Comparison of ENCODE assay signal across 1 cellular context in genomic region chr4:646460-646859, GRCh38.
TF ChIP-seq lines count a peak whose summit lies in the region.

No MANE protein-coding gene starts in this region.

TF ChIP-seq in K562, 482 proteins besides CTCF, POLR2A, EP300 and RAD21 (continues in another document):
- no peak for TF ChIP-seq ARID4B (CRISPR knock-in tag; IDR thresholded peaks at IDR 0.05)
- TF ChIP-seq DMBX1 (CRISPR knock-in tag; IDR thresholded peaks at IDR 0.05; ENCODE audit: borderline replicate concordance), result no peak
- TF ChIP-seq MCM7 (IDR thresholded peaks at IDR 0.05), result no peak
- TF ChIP-seq PATZ1 (CRISPR knock-in tag; IDR thresholded peaks at IDR 0.05; ENCODE audit: borderline replicate concordance), result no peak
- no peak for TF ChIP-seq EHMT2 (IDR thresholded peaks at IDR 0.05)
- no peak for TF ChIP-seq TFE3 (CRISPR knock-in tag; IDR thresholded peaks at IDR 0.05)
- no peak for TF ChIP-seq PML (IDR thresholded peaks at IDR 0.05; ENCODE audit: low read length)
- TF ChIP-seq HINFP (tag; conservative IDR thresholded peaks at IDR 0.05; ENCODE audit: low read depth), result no peak
- no peak for TF ChIP-seq NFE2L1 (tag; IDR thresholded peaks at IDR 0.05; ENCODE audit: borderline replicate concordance, low read depth)
- no peak for TF ChIP-seq KLF10 (CRISPR knock-in tag; IDR thresholded peaks at IDR 0.05)
- TF ChIP-seq ZNF124 (CRISPR knock-in tag; IDR thresholded peaks at IDR 0.05), result no peak
- peak; percentile 63; the same call in 1 of the 2 replicates for TF ChIP-seq ZBTB40 (IDR thresholded peaks at IDR 0.05)
- TF ChIP-seq ZBTB40 (CRISPR knock-in tag; IDR thresholded peaks at IDR 0.05), result no peak
- TF ChIP-seq MEF2D (tag; conservative IDR thresholded peaks at IDR 0.05; ENCODE audit: low read depth), result no peak
- TF ChIP-seq POLR3G (IDR thresholded peaks at IDR 0.05; ENCODE audit: extremely low read depth, insufficient read length, insufficient replicate concordance), result no peak
- no peak for TF ChIP-seq ARID3A (IDR thresholded peaks at IDR 0.05; ENCODE audit: borderline replicate concordance, low read depth, low read length)
- no peak for TF ChIP-seq POLR2B (IDR thresholded peaks at IDR 0.05; ENCODE audit: low read depth, partially characterized antibody)
- no peak for TF ChIP-seq GABPB2 (CRISPR knock-in tag; conservative IDR thresholded peaks at IDR 0.05)
- 0 out of 2 replicates have a peak, but pooled peaks have one; percentile 45 for TF ChIP-seq MYC (IDR thresholded peaks at IDR 0.05; ENCODE audit: low read depth, low read length)
- TF ChIP-seq MYC (CRISPR knock-in tag; IDR thresholded peaks at IDR 0.05; ENCODE audit: borderline replicate concordance, low read depth), result no peak
- no peak for TF ChIP-seq MCM3 (IDR thresholded peaks at IDR 0.05)
- no peak for TF ChIP-seq ZNF511 (CRISPR knock-in tag; IDR thresholded peaks at IDR 0.05)
- peak; percentile 37 for TF ChIP-seq EGR1 (conservative IDR thresholded peaks at IDR 0.05)
- TF ChIP-seq FOXO4 (CRISPR knock-in tag; IDR thresholded peaks at IDR 0.05), result no peak
- TF ChIP-seq CHAMP1 (IDR thresholded peaks at IDR 0.05), result 0 out of 2 replicates have a peak, but pooled peaks have one; percentile 37
- TF ChIP-seq GTF2B (IDR thresholded peaks at IDR 0.05; ENCODE audit: extremely low read depth, insufficient read length), result no peak
